Comparison of ENCODE assay signal across 23 cellular contexts in genomic region chr15:69734699-69735098, GRCh38.
A peak's percentile ranks its signal among the peaks of the same experiment; 100 is the strongest.
DNase-seq lines count a peak whose midpoint lies in the region; ATAC-seq and TF ChIP-seq lines count a peak whose summit lies in the region.
"Had no signal": no experiment of that assay in that cellular context is flagged by ENCODE, and none has a peak within 500 bp of the region (broad histone marks: within the 10 kb centered on the region; RNA-seq: fewer than 3 reads in every experiment).

No MANE protein-coding gene starts in this region.

- 0 out of 2 replicates have a peak overlapping the region, but pooled peaks have one; percentile 43 for H3K4me2 ChIP-seq in GM23338

- H3K4me1 Mint-ChIP-seq in GM23338, result peaks cover 27% of the 10 kb centered on the region
- H3K4me1 Mint-ChIP-seq in neural crest cell, result peaks cover 46% of the 10 kb centered on the region

- peak overlapping the region; percentile 89 for H2AFZ ChIP-seq in GM23338

- TF ChIP-seq CTCF in AG10803 (conservative IDR thresholded peaks at IDR 0.05; ENCODE audit: low read length) (no peak), GM23338 (conservative IDR thresholded peaks at IDR 0.05; ENCODE audit: low read depth in 2 of 2) (no peak), neural crest cell (conservative IDR thresholded peaks at IDR 0.05) (no peak)

- H3K36me3 ChIP-seq in GM23338 (ENCODE audit: insufficient read depth), result no peaks in the 10 kb centered on the region
- H3K36me3 ChIP-seq: breast epithelium, SJCRH30 had no signal

- H3K4me1 ChIP-seq in GM23338 (ENCODE audit: insufficient read depth), result peaks cover 19% of the 10 kb centered on the region
- H3K4me1 ChIP-seq: breast epithelium, SJCRH30 had no signal

- H3K27ac Mint-ChIP-seq in GM23338 (no peak overlapping the region), neural crest cell (ENCODE audit: unreplicated experiment) (peak overlapping the region; percentile 9)
- H3K27ac Mint-ChIP-seq: activated naive CD8-positive, alpha-beta T cell treated with anti-CD3 and anti-CD28 coated beads, Interleukin-2, amount 10 ng/mL, durations not matched to agents 7 days and 5 days; activated T-helper 2 cell treated with anti-CD3 and anti-CD28 coated beads, Interferon-gamma antibody, Interleukin-2, Interleukin-4, amounts not matched to agents 10 μg/mL and 5 μg/mL and 100 μg/mL, durations not matched to agents 14 hours and 24 hours and 36 hours; CD8-positive, alpha-beta T cell; memory B cell had no signal

- no peaks in the 10 kb centered on the region for H4K20me1 ChIP-seq in GM23338 (replicated peaks; ENCODE audit: insufficient read depth)

- peaks cover 5% of the 10 kb centered on the region for H3K27me3 Mint-ChIP-seq in GM23338 (ENCODE audit: insufficient read depth, low read depth, poor library complexity)
- H3K27me3 Mint-ChIP-seq in neural crest cell (ENCODE audit: low read depth), result peaks cover 16% of the 10 kb centered on the region

- H3K4me3 Mint-ChIP-seq in GM23338 (no peak overlapping the region), neural crest cell (no peak overlapping the region)
- H3K4me3 Mint-ChIP-seq: activated naive CD8-positive, alpha-beta T cell treated with anti-CD3 and anti-CD28 coated beads, Interleukin-2, amount 10 ng/mL, durations not matched to agents 7 days and 5 days; CD8-positive, alpha-beta T cell; memory B cell; nephron had no signal

- DNase-seq in AG10803 (ENCODE audit: low read depth) (peak; percentile 72), GM23338 (ENCODE audit: low spot score) (no peak), dedifferentiated amniotic fluid mesenchymal stem cell (ENCODE audit: extremely low spot score) (peak; percentile 20), neural crest cell (ENCODE audit: low read depth, low spot score) (no peak), NCI-H526 treated with DMSO at 0.1 percent for 48 hours (lab: John Stamatoyannopoulos, UW) (no peak), SW480 (ENCODE audit: low spot score) (no peak)
- DNase-seq: activated CD4-positive, alpha-beta T cell treated with anti-CD3 and anti-CD28 coated beads, Interleukin-2, amount 50 U/mL, for 1 hour; activated naive CD8-positive, alpha-beta T cell treated with anti-CD3 and anti-CD28 coated beads, Interleukin-2, amount 10 ng/mL, durations not matched to agents 7 days and 5 days; CD8-positive, alpha-beta T cell; DMS53; Karpas-422; MV-4-11; NCI-H187 treated with DMSO at 0.1 percent for 48 hours; NCI-H446 treated with DMSO at 0.1 percent for 48 hours; posterior cingulate gyrus had no signal

- H3K36me3 Mint-ChIP-seq in GM23338 (ENCODE audit: low read depth) (no peaks in the 10 kb centered on the region), neural crest cell (ENCODE audit: low read depth) (peaks cover 2% of the 10 kb centered on the region)
- H3K36me3 Mint-ChIP-seq: CD8-positive, alpha-beta T cell had no signal

- no peaks in the 10 kb centered on the region for H3K9me2 ChIP-seq in GM23338 (ENCODE audit: insufficient read depth)

- 0 out of 3 replicates have a peak, but pooled peaks cover 3% of the 10 kb centered on the region for H3K9me3 Mint-ChIP-seq in GM23338
- peaks cover 11% of the 10 kb centered on the region for H3K9me3 Mint-ChIP-seq in neural crest cell
- H3K9me3 Mint-ChIP-seq: CD8-positive, alpha-beta T cell; memory B cell had no signal

- no peaks in the 10 kb centered on the region for H3K79me2 ChIP-seq in GM23338 (replicated peaks; ENCODE audit: insufficient read depth)

- no peaks in the 10 kb centered on the region for H3F3A ChIP-seq in GM23338 (replicated peaks; ENCODE audit: low read depth)

- ATAC-seq in GM23338 (no peak), GM21737 (IDR thresholded peaks at IDR 0.05; ENCODE audit: unreplicated experiment) (no peak)
- ATAC-seq: CD8-positive, alpha-beta T cell had no signal

- H3K4me3 ChIP-seq in AG10803 (ENCODE audit: low read length) (peak overlapping the region; percentile 2; the same call in 1 of the 2 replicates), GM23338 (no peak overlapping the region)
- H3K4me3 ChIP-seq: breast epithelium, coronary artery, SJCRH30 had no signal

- no peak overlapping the region for H3K27ac ChIP-seq in GM23338 (ENCODE audit: low read depth)
- H3K27ac ChIP-seq: breast epithelium, SJCRH30, VCaP had no signal

- no peaks in the 10 kb centered on the region for H3K27me3 ChIP-seq in GM23338 (ENCODE audit: insufficient read depth)
- H3K27me3 ChIP-seq: breast epithelium, SJCRH30 had no signal

TF ChIP-seq in GM23338, 12 proteins besides CTCF, POLR2A, EP300 and RAD21 (continues in another document):
- TF ChIP-seq CREB1 (CRISPR knock-in tag; IDR thresholded peaks at IDR 0.05; ENCODE audit: low read depth), result no peak
- no peak for TF ChIP-seq JUNB (IDR thresholded peaks at IDR 0.05; ENCODE audit: unreplicated experiment)
- no peak for TF ChIP-seq NANOG (IDR thresholded peaks at IDR 0.05; ENCODE audit: borderline replicate concordance)
- TF ChIP-seq, protein P1, sequence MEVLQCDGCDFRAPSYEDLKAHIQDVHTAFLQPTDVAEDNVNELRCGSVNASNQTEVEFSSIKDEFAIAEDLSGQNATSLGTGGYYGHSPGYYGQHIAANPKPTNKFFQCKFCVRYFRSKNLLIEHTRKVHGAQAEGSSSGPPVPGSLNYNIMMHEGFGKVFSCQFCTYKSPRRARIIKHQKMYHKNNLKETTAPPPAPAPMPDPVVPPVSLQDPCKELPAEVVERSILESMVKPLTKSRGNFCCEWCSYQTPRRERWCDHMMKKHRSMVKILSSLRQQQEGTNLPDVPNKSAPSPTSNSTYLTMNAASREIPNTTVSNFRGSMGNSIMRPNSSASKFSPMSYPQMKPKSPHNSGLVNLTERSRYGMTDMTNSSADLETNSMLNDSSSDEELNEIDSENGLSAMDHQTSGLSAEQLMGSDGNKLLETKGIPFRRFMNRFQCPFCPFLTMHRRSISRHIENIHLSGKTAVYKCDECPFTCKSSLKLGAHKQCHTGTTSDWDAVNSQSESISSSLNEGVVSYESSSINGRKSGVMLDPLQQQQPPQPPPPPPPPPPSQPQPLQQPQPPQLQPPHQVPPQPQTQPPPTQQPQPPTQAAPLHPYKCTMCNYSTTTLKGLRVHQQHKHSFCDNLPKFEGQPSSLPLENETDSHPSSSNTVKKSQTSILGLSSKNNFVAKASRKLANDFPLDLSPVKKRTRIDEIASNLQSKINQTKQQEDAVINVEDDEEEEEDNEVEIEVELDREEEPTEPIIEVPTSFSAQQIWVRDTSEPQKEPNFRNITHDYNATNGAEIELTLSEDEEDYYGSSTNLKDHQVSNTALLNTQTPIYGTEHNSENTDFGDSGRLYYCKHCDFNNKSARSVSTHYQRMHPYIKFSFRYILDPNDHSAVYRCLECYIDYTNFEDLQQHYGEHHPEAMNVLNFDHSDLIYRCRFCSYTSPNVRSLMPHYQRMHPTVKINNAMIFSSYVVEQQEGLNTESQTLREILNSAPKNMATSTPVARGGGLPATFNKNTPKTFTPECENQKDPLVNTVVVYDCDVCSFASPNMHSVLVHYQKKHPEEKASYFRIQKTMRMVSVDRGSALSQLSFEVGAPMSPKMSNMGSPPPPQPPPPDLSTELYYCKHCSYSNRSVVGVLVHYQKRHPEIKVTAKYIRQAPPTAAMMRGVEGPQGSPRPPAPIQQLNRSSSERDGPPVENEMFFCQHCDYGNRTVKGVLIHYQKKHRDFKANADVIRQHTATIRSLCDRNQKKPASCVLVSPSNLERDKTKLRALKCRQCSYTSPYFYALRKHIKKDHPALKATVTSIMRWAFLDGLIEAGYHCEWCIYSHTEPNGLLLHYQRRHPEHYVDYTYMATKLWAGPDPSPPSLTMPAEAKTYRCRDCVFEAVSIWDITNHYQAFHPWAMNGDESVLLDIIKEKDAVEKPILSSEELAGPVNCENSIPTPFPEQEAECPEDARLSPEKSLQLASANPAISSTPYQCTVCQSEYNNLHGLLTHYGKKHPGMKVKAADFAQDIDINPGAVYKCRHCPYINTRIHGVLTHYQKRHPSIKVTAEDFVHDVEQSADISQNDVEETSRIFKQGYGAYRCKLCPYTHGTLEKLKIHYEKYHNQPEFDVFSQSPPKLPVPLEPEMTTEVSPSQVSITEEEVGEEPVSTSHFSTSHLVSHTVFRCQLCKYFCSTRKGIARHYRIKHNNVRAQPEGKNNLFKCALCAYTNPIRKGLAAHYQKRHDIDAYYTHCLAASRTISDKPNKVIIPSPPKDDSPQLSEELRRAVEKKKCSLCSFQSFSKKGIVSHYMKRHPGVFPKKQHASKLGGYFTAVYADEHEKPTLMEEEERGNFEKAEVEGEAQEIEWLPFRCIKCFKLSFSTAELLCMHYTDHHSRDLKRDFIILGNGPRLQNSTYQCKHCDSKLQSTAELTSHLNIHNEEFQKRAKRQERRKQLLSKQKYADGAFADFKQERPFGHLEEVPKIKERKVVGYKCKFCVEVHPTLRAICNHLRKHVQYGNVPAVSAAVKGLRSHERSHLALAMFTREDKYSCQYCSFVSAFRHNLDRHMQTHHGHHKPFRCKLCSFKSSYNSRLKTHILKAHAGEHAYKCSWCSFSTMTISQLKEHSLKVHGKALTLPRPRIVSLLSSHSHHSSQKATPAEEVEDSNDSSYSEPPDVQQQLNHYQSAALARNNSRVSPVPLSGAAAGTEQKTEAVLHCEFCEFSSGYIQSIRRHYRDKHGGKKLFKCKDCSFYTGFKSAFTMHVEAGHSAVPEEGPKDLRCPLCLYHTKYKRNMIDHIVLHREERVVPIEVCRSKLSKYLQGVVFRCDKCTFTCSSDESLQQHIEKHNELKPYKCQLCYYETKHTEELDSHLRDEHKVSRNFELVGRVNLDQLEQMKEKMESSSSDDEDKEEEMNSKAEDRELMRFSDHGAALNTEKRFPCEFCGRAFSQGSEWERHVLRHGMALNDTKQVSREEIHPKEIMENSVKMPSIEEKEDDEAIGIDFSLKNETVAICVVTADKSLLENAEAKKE (CRISPR knock-in tag; IDR thresholded peaks at IDR 0.05), result no peak
- TF ChIP-seq POLR2AphosphoS5 (IDR thresholded peaks at IDR 0.05; ENCODE audit: low read depth), result no peak
- no peak for TF ChIP-seq STAT1 (IDR thresholded peaks at IDR 0.05; ENCODE audit: unreplicated experiment)

Comparison
In these comparisons a context has a peak if more than half of its experiments do, and no peak if none do; other contexts are left out.
1. DNase-seq: peak in AG10803 (single experiment) and dedifferentiated amniotic fluid mesenchymal stem cell (single experiment); none in GM23338 (single experiment), neural crest cell (single experiment), NCI-H526 treated with DMSO at 0.1 percent for 48 hours (single experiment) and SW480 (single experiment).